Comparison of ENCODE assay signal across 22 cellular contexts in genomic region chr6:101120747-101121146, GRCh38.
"Had no signal": no experiment of that assay in that cellular context is flagged by ENCODE, and none has a peak within 500 bp of the region (broad histone marks: within the 10 kb centered on the region; RNA-seq: fewer than 3 reads in every experiment).

No MANE protein-coding gene starts in this region.

- H3K9me3 ChIP-seq: esophagus muscularis mucosa, gastroesophageal sphincter, heart left ventricle, left lung, lower lobe of right lung, mucosa of descending colon had no signal

- FAIRE-seq: colon, endothelial cell of umbilical vein had no signal

- H3K27me3 ChIP-seq: esophagus muscularis mucosa, foreskin keratinocyte, heart left ventricle, hepatocyte, left lung had no signal

- H3K4me2 ChIP-seq: hepatocyte had no signal

- DNase-seq: dermis blood vessel endothelial cell; dorsolateral prefrontal cortex; effector CD4-positive, alpha-beta T cell; effector memory CD4-positive, alpha-beta T cell; foreskin keratinocyte; heart left ventricle; hypothalamus; immature natural killer cell; islet precursor cell; left cardiac atrium; left lung; left ventricle myocardium superior; lower lobe of right lung; mesenchymal stem cell; mucosa of descending colon; naive B cell had no signal

- ATAC-seq: foreskin keratinocyte, gastroesophageal sphincter, heart left ventricle, left cardiac atrium, left lung, left ventricle myocardium superior, lower lobe of right lung, mucosa of descending colon had no signal

- H2AFZ ChIP-seq: hepatocyte had no signal

- H3K4me3 ChIP-seq: coronary artery, dorsolateral prefrontal cortex, esophagus muscularis mucosa, gastroesophageal sphincter, heart left ventricle, hepatocyte, left lung, lower lobe of right lung, mucosa of descending colon had no signal

- H3K79me2 ChIP-seq: hepatocyte had no signal

- H3K27ac ChIP-seq: coronary artery, dorsolateral prefrontal cortex, esophagus muscularis mucosa, foreskin keratinocyte, gastroesophageal sphincter, heart left ventricle, hepatocyte, left lung, lower lobe of right lung had no signal

- H3K4me1 ChIP-seq: esophagus muscularis mucosa, gastroesophageal sphincter, heart left ventricle, left lung, lower lobe of right lung had no signal

- H3K36me3 ChIP-seq: esophagus muscularis mucosa, gastroesophageal sphincter, heart left ventricle, left lung, lower lobe of right lung had no signal
